10 cellular contexts compared by ENCODE assay signal in the genomic region with DNA sequence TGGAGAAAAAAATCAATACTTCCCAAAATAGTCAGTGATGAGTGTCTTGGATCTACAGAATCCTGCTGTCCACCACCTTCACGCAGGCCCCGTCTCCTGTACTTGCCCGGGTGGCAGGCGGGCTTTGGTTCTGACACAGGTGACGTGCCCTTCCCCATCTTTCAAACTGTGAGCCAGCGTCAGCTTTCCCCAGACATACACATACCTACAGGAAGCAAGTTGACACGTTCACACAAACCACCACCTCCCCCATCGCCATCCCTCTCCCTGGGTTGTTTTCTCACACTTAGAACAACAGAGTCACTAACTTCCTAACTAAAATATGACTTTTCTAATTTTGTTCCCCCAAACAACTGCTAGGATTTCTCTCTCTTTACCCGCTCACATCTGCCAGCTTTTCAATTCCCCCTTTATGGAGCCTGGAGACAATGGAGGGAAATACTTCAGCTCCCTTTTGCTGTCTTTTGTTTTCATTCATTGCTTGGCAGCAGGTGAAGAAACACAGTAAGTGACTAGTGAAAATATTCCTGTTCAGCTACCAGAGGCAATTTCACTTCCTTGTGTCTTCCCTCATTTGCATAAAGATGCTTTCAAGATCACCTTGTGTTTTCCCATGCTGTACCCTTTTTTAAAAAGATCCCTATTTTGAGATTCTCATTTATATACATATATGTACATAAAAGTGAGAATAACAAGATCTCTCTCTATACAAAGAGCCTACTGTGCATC.
DNase-seq lines count a peak whose midpoint lies in the region; ATAC-seq, FAIRE-seq and TF ChIP-seq lines count a peak whose summit lies in the region.
"Had no signal": no experiment of that assay in that cellular context is flagged by ENCODE, and none has a peak within 500 bp of the region (broad histone marks: within the 10 kb centered on the region; RNA-seq: fewer than 3 reads in every experiment).

No MANE protein-coding gene starts in this region.

- H3K4me1 Mint-ChIP-seq in effector memory CD8-positive, alpha-beta T cell (ENCODE audit: low read depth in 2 of 2), result peaks cover 26 to 35% of the 10 kb centered on the region in 2 donors

- H3K4me3 ChIP-seq in HAP-1 (no peak overlapping the region), pancreas (no peak overlapping the region)

- intact Hi-C loops in pancreas (cut with DNase I), result no loop called here

- no peak overlapping the region for H3K27ac ChIP-seq in pancreas

- TF ChIP-seq CTCF in pancreas (IDR thresholded peaks at IDR 0.05), result no peak

- H3K4me3 Mint-ChIP-seq in effector memory CD8-positive, alpha-beta T cell, result peak overlapping the region; percentile 30 to 59

- 57% methylated on average over 9 of the region's 9 CpGs for WGBS in pancreas, 2 donors

- ATAC-seq in GM18861 (IDR thresholded peaks at IDR 0.05; ENCODE audit: unreplicated experiment), result peak; percentile 52
- peak; percentile 53 for ATAC-seq in GM21515 (IDR thresholded peaks at IDR 0.05; ENCODE audit: unreplicated experiment)
- ATAC-seq in HG03442 (IDR thresholded peaks at IDR 0.05; ENCODE audit: unreplicated experiment), result peak; percentile 45
- ATAC-seq in effector memory CD8-positive, alpha-beta T cell (replicated peaks), result peak; percentile 68
- ATAC-seq in HG02678 (IDR thresholded peaks at IDR 0.05; ENCODE audit: unreplicated experiment), result no peak
- ATAC-seq in pancreas, result no peak

- H3K27ac Mint-ChIP-seq in effector memory CD8-positive, alpha-beta T cell, result peak overlapping the region; percentile 63 to 77

- no peaks in the 10 kb centered on the region for H3K9me3 Mint-ChIP-seq in effector memory CD8-positive, alpha-beta T cell

- H3K27me3 Mint-ChIP-seq in effector memory CD8-positive, alpha-beta T cell, result no peaks in the 10 kb centered on the region

- DNase-seq in effector memory CD8-positive, alpha-beta T cell, result no peak
- DNase-seq in HAP-1 (ENCODE audit: low spot score in 2 of 2) (no peak), pancreas (no peak), HPDE6-E6E7 (ENCODE audit: extremely low spot score) (no peak)
- DNase-seq: DND-41, NCI-H2029 treated with DMSO at 0.1 percent for 48 hours had no signal

- in situ Hi-C loops in HAP-1 (cut with MboI; ENCODE audit: low sequenced_read_pairs), result no loop called here

- FAIRE-seq in pancreas (lab: Jason Lieb, UNC), result no peak

- H3K4me1 ChIP-seq in HAP-1 (peaks cover 2% of the 10 kb centered on the region; the same call in 1 of the 2 replicates), pancreas (no peaks in the 10 kb centered on the region)

- no peaks in the 10 kb centered on the region for H3K36me3 ChIP-seq in HAP-1 (replicated peaks)
- H3K36me3 ChIP-seq in pancreas, result no peaks in the 10 kb centered on the region

- H3K9me3 ChIP-seq in HAP-1 (no peaks in the 10 kb centered on the region), pancreas (no peaks in the 10 kb centered on the region)

- H3K36me3 Mint-ChIP-seq in effector memory CD8-positive, alpha-beta T cell (ENCODE audit: insufficient read depth), result peaks cover 12% of the 10 kb centered on the region

- H3K27me3 ChIP-seq in HAP-1 (ENCODE audit: low read depth) (no peaks in the 10 kb centered on the region), pancreas (no peaks in the 10 kb centered on the region)

Comparison
In these comparisons a context has a peak if more than half of its experiments do, and no peak if none do; other contexts are left out.
1. ATAC-seq: peak in GM18861 (single experiment), GM21515 (single experiment), HG03442 (single experiment) and effector memory CD8-positive, alpha-beta T cell (single experiment); none in HG02678 (single experiment) and pancreas (0 of 4).